In the genomic region with DNA sequence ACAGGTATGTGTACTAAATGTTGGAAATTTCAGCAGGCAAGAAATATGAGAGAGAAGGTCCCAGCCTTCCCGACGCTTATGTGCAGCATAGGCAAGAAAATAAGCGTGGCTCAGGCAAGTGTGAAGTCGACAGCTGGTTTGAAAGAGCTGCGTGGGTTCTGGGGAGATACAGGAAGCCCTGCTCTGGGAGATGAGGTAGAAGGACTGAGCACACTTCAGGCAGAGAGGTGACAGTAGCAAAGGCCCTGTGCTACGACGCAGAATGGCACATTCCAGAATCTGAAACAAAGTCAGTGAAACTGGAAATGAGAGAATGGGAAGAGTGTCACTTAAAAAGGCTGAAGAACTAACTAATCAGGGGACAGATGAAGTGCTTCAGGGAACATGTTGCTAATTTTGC, we compare ENCODE assay signal across 17 cellular contexts.
"Had no signal": no experiment of that assay in that cellular context is flagged by ENCODE, and none has a peak within 500 bp of the region (broad histone marks: within the 10 kb centered on the region; RNA-seq: fewer than 3 reads in every experiment).

No MANE protein-coding gene starts in this region.

- H3K9me3 ChIP-seq: breast epithelium, left ventricle myocardium inferior, ovary had no signal

- H3K27ac ChIP-seq: breast epithelium, hepatocyte, left ventricle myocardium inferior, ovary had no signal

- H3K36me3 ChIP-seq: breast epithelium, left ventricle myocardium inferior, ovary had no signal

- FAIRE-seq: kidney, TTC549 had no signal

- H3K4me1 ChIP-seq: breast epithelium, left ventricle myocardium inferior had no signal

- H3K4me3 ChIP-seq: breast epithelium, hepatocyte, left ventricle myocardium inferior, ovary had no signal

- H3K27me3 ChIP-seq: breast epithelium, hepatocyte, ovary had no signal

- DNase-seq: activated CD4-positive, alpha-beta T cell treated with anti-CD3 and anti-CD28 coated beads, Interleukin-2, amount 50 U/mL, for 1 hour; activated CD4-positive, CD25-positive, alpha-beta regulatory T cell; activated CD8-positive, alpha-beta memory T cell treated with anti-CD3 and anti-CD28 coated beads for 24 hours; activated naive CD4-positive, alpha-beta T cell; activated naive CD8-positive, alpha-beta T cell treated with anti-CD3 and anti-CD28 coated beads, Interleukin-2, amount 10 ng/mL, durations not matched to agents 7 days and 5 days; dermis blood vessel endothelial cell; kidney; left ventricle myocardium inferior; ovary; stimulated activated CD4-positive, alpha-beta T cell treated with anti-CD3 and anti-CD28 coated beads, Interleukin-15, amount 100 ng/mL, for 24 hours; stimulated activated CD4-positive, alpha-beta T cell treated with anti-CD3 and anti-CD28 coated beads, Interleukin-4, amount 100 ng/mL, for 1 hour; stimulated activated naive CD4-positive, alpha-beta T cell; substantia nigra; SW 1271 had no signal
